19 cellular contexts compared by ENCODE assay signal in the genomic region with DNA sequence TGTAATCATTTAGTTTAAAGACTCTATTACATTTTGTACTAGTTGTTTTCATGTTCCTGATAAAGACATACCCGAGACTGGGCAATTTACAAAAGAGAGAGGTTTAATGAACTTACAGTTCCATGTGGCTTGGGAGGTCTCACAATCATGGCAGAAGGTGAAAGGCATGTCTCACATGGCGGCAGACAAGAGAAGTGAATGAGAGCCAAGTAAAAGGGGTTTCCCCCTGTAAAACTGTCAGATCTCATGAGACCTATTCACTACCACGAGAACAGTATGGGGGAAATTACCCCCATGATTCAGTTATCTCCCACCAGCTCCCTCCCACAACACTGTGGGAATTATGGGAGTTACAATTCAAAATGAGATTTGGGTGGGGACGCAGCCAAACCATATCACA.
"Had no signal": no experiment of that assay in that cellular context is flagged by ENCODE, and none has a peak within 500 bp of the region (broad histone marks: within the 10 kb centered on the region; RNA-seq: fewer than 3 reads in every experiment).

No MANE protein-coding gene starts in this region.

- H3K9ac ChIP-seq: parathyroid adenoma, SK-N-SH had no signal

- H2AFZ ChIP-seq: parathyroid adenoma had no signal

- H3K4me3 Mint-ChIP-seq: activated CD4-positive, alpha-beta T cell treated with anti-CD3 and anti-CD28 coated beads, Interleukin-2, amount 10 ng/mL, durations not matched to agents 24 days and 14 days; naive thymus-derived CD8-positive, alpha-beta T cell; T-cell; type B pancreatic cell had no signal

- H3K9me3 ChIP-seq: colonic mucosa, SK-N-SH, suprapubic skin had no signal

- DNase-seq: activated CD4-positive, alpha-beta T cell treated with anti-CD3 and anti-CD28 coated beads, Interleukin-2, amount 10 ng/mL, durations not matched to agents 24 days and 14 days; activated naive CD4-positive, alpha-beta T cell; anterior cingulate cortex; brain microvascular endothelial cell; central memory CD4-positive, alpha-beta T cell; colonic mucosa; foreskin keratinocyte; hippocampal formation; left cardiac atrium; mesendoderm; naive thymus-derived CD8-positive, alpha-beta T cell; SK-N-SH; spleen; stimulated activated CD4-positive, alpha-beta T cell treated with anti-CD3 and anti-CD28 coated beads, Interleukin-4, amount 100 ng/mL, for 4 hours; stimulated activated naive CD4-positive, alpha-beta T cell; T-cell had no signal

- H3K4me1 ChIP-seq: colonic mucosa, foreskin keratinocyte, parathyroid adenoma, suprapubic skin had no signal

- H3K27me3 ChIP-seq: brain microvascular endothelial cell, colonic mucosa, foreskin keratinocyte, spleen, suprapubic skin had no signal

- H3K27ac Mint-ChIP-seq: activated CD4-positive, alpha-beta T cell treated with anti-CD3 and anti-CD28 coated beads, Interleukin-2, amount 10 ng/mL, durations not matched to agents 24 days and 14 days; T-cell; type B pancreatic cell had no signal

- H3K27ac ChIP-seq: brain microvascular endothelial cell, colonic mucosa, foreskin keratinocyte, parathyroid adenoma, spleen, suprapubic skin had no signal

- H3K27me3 Mint-ChIP-seq: activated CD4-positive, alpha-beta T cell treated with anti-CD3 and anti-CD28 coated beads, Interleukin-2, amount 10 ng/mL, durations not matched to agents 24 days and 14 days; naive thymus-derived CD8-positive, alpha-beta T cell; T-cell; type B pancreatic cell had no signal

- ATAC-seq: foreskin keratinocyte; left cardiac atrium; naive thymus-derived CD8-positive, alpha-beta T cell; T-cell had no signal

- H3K4me2 ChIP-seq: SK-N-SH had no signal

- H3K4me3 ChIP-seq: colonic mucosa, spleen, suprapubic skin had no signal

- H3K9me3 Mint-ChIP-seq: T-cell, type B pancreatic cell had no signal

- H3K36me3 ChIP-seq: colonic mucosa had no signal

- H3K79me2 ChIP-seq: parathyroid adenoma had no signal

- H3K9me2 ChIP-seq: SK-N-SH had no signal
